Comparison of ENCODE assay signal across 1 cellular context in the genomic region with DNA sequence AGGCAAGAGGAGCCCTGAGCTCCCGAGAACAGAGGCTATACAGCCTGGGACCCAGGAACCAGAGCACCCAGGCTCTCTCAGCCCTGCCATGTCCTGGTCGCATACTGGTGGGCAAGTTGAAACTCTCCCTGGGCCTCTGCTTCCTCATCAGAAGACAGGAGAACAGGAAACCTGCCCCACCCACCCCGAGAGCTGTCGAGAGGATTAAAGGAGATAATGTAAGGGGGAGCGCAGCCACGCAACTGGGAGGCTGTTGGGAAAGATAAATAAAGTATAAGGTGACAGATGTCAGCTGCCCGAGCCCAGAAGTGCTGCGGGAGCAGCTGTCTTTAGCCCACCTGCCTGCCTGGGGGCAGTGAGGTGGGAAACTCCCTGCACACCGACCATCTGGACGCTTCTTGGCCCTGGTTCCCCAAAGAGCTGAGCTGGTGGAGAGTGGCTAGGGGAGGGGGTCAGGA.
TF ChIP-seq lines count a peak whose summit lies in the region.

No MANE protein-coding gene starts in this region.

TF ChIP-seq in H1, 55 proteins besides CTCF, POLR2A, EP300 and RAD21:
- TF ChIP-seq SIN3A (conservative IDR thresholded peaks at IDR 0.05 in 1 of 2, IDR thresholded peaks at IDR 0.05 in 1 of 2; ENCODE audit: low read depth in 1 of 2, low read length in 2 of 2) (no peak), SIRT6 (IDR thresholded peaks at IDR 0.05; ENCODE audit: low read length) (no peak), RNF2 (IDR thresholded peaks at IDR 0.05; ENCODE audit: borderline replicate concordance, low read depth, low read length, missing control alignments, poor library complexity, severe bottlenecking) (no peak), CBX5 (IDR thresholded peaks at IDR 0.05; ENCODE audit: low read depth, low read length) (no peak), GABPA (IDR thresholded peaks at IDR 0.05; ENCODE audit: borderline replicate concordance, insufficient read depth, low read length) (no peak), TEAD4 (IDR thresholded peaks at IDR 0.05; ENCODE audit: low read depth, low read length) (no peak), JUN (IDR thresholded peaks at IDR 0.05; ENCODE audit: low read depth, low read length) (no peak), SRF (IDR thresholded peaks at IDR 0.05; ENCODE audit: low read depth, low read length) (no peak), SAP30 (IDR thresholded peaks at IDR 0.05; ENCODE audit: insufficient read depth, insufficient replicate concordance, low read length) (no peak), CTBP2 (IDR thresholded peaks at IDR 0.05; ENCODE audit: borderline replicate concordance, insufficient read depth, insufficient read length, low read length) (no peak), SP2 (IDR thresholded peaks at IDR 0.05; ENCODE audit: low read length) (no peak)
- TF ChIP-seq, protein P1, sequence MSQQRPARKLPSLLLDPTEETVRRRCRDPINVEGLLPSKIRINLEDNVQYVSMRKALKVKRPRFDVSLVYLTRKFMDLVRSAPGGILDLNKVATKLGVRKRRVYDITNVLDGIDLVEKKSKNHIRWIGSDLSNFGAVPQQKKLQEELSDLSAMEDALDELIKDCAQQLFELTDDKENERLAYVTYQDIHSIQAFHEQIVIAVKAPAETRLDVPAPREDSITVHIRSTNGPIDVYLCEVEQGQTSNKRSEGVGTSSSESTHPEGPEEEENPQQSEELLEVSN (IDR thresholded peaks at IDR 0.05): no peak
